In genomic region chr11:69637956-69638871, GRCh38 we compare ENCODE assay signal across 8 cellular contexts. TPM values are rescaled to one million over a fixed set of nuclear protein-coding genes. Genes with fewer than 3 reads are reported as not detected.
DNase-seq lines count a peak whose midpoint lies in the region; ATAC-seq and TF ChIP-seq lines count a peak whose summit lies in the region.

No MANE protein-coding gene starts in this region.

- H3K27me3 Mint-ChIP-seq in activated T-cell treated with anti-CD3 and anti-CD28 coated beads, Interleukin-2, amount 50 U/mL, for 4 hours (ENCODE audit: low read depth): peaks cover 50% of the 10 kb centered on the region

- peaks cover 27% of the 10 kb centered on the region for H3K4me1 Mint-ChIP-seq in activated T-cell treated with anti-CD3 and anti-CD28 coated beads, Interleukin-2, amount 50 U/mL, for 4 hours (ENCODE audit: low read depth)

- peak overlapping the region; percentile 47 for H3K4me3 Mint-ChIP-seq in activated T-cell treated with anti-CD3 and anti-CD28 coated beads, Interleukin-2, amount 50 U/mL, for 4 hours

- intact Hi-C loops in Right ventricle myocardium superior (cut with DNase I): loop anchor here (5.0 to 10.0 kb wide), 2 partner anchors 156 to 193 kb away; partner anchors contain the start of gene LINC01488
- intact Hi-C loops in posterior vena cava (cut with DNase I): no loop called here

- no peak for DNase-seq in activated T-cell treated with anti-CD3 and anti-CD28 coated beads, Interleukin-2, amount 50 U/mL, for 4 hours
- no peak for DNase-seq in activated T-cell treated with anti-CD3 and anti-CD28 coated beads for 4 hours
- peak; percentile 71 for DNase-seq in Right ventricle myocardium superior
- peak; percentile 85 for DNase-seq in posterior vena cava (ENCODE audit: low spot score)
- DNase-seq in NCI-H2029 treated with DMSO at 0.1 percent for 48 hours (lab: John Stamatoyannopoulos, UW): no peak

- no peak for ATAC-seq in activated T-cell treated with anti-CD3 and anti-CD28 coated beads, Interleukin-2, amount 50 U/mL, for 4 hours
- ATAC-seq in Right ventricle myocardium superior (ENCODE audit: poor library complexity) (no peak), HG02571 (IDR thresholded peaks at IDR 0.05; ENCODE audit: unreplicated experiment) (no peak), GM21423 (IDR thresholded peaks at IDR 0.05; ENCODE audit: unreplicated experiment) (no peak)

- no peaks in the 10 kb centered on the region for H3K36me3 Mint-ChIP-seq in activated T-cell treated with anti-CD3 and anti-CD28 coated beads, Interleukin-2, amount 50 U/mL, for 4 hours (ENCODE audit: insufficient read depth)

- TF ChIP-seq CTCF in VCaP (conservative IDR thresholded peaks at IDR 0.05): no peak

- no peaks in the 10 kb centered on the region for H3K9me3 Mint-ChIP-seq in activated T-cell treated with anti-CD3 and anti-CD28 coated beads, Interleukin-2, amount 50 U/mL, for 4 hours

- peak overlapping the region; percentile 100 for H3K27ac ChIP-seq in VCaP

RNA-seq across cellular contexts. Expression of gene CCND1, which starts 2.7 kb away (rescaled TPM):
- 10 to 100 TPM; 26.1 to 31.9 (median 28.1) TPM for total RNA-seq in activated T-cell treated with anti-CD3 and anti-CD28 coated beads, Interleukin-2, amount 50 U/mL, for 4 hours
- 136 TPM for total RNA-seq in Right ventricle myocardium superior
- total RNA-seq in posterior vena cava: 100 to 1,000 TPM in 1 of 2 donors, 10 to 100 TPM in 1; 65.8 to 100 TPM

RNA-seq across cellular contexts. Expression of gene LTO1, which starts 36.9 kb away (rescaled TPM):
- total RNA-seq in activated T-cell treated with anti-CD3 and anti-CD28 coated beads, Interleukin-2, amount 50 U/mL, for 4 hours: 10 to 100 TPM; 22.2 to 24.5 (median 22.8) TPM
- total RNA-seq in Right ventricle myocardium superior: 7.3 TPM
- total RNA-seq in posterior vena cava: 10 to 100 TPM; 17.2 to 18.5 TPM

Comparison
In these comparisons a context has a peak if more than half of its experiments do, and no peak if none do; other contexts are left out.
1. DNase-seq: peak in Right ventricle myocardium superior (single experiment) and posterior vena cava (single experiment); none in activated T-cell treated with anti-CD3 and anti-CD28 coated beads, Interleukin-2, amount 50 U/mL, for 4 hours (single experiment), activated T-cell treated with anti-CD3 and anti-CD28 coated beads for 4 hours (single experiment) and NCI-H2029 treated with DMSO at 0.1 percent for 48 hours (single experiment).